ENCODE assay signal across 7 cellular contexts in the genomic region with DNA sequence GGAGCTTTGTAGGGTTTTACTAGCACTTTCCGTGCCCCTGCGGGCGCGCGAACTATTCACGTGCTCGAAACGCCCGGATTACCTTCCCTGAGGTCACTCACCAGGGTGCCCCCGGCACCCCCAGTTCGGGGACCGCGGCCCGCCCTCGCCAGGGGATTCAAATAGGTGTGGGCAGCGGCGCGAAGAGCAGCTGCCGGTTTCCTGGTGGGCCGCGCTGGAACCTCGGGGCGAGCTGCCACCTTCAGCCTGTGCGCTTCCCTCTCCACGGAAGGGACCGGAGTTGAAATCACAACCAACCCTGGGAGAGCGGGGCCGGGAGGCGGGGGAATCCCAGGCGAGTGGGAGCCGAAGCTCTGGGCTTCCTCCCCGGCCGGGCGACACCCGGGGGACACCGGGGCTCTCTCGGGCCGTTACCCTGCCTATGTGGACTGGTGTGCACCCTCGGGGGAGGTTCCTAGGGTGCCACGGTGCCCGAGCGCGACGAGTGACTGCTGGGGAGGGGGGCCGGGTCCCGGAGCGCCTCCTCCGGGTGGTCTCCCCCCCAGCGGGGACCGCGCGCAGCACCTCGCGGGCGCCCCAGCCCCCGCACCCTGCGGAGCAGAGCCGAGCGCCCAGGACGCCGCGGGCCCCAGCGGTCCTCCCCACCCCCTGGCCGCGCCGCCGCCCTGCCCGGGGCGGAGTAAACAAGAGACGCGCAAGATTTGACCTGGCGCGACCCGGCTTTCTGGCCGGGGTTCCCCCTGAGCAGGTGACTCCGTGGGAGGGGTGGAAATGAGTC. TPM values are rescaled to one million over a fixed set of nuclear protein-coding genes. Genes with fewer than 3 reads are reported as not detected.
DNase-seq lines count a peak whose midpoint lies in the region; ATAC-seq and TF ChIP-seq lines count a peak whose summit lies in the region.

No MANE protein-coding gene starts in this region.

- intact Hi-C loops in mucosa of descending colon (cut with DNase I, micrococcal nuclease) = no loop called here

- H3K9me3 ChIP-seq in mucosa of descending colon = no peaks in the 10 kb centered on the region

- H3K36me3 ChIP-seq in mucosa of descending colon (ENCODE audit: low read depth) = no peaks in the 10 kb centered on the region

- H3K4me3 ChIP-seq in mucosa of descending colon = peak overlapping the region; percentile 76

- no peak for TF ChIP-seq CTCF in mucosa of descending colon (IDR thresholded peaks at IDR 0.05)

- DNase-seq in NCI-H345 treated with DMSO at 0.1 percent for 48 hours (lab: John Stamatoyannopoulos, UW; ENCODE audit: unreplicated experiment) (peak; percentile 40), epidermal melanocyte (ENCODE audit: insufficient read length, low spot score) (peak; percentile 43), mucosa of descending colon (peak; percentile 89 to 92 (median 91))
- DNase-seq in activated CD8-positive, alpha-beta memory T cell treated with anti-CD3 and anti-CD28 coated beads, Interleukin-2, amount 50 U/mL, for 48 hours = peak; percentile 87
- DNase-seq in stimulated activated CD8-positive, alpha-beta memory T cell treated with anti-CD3 and anti-CD28 coated beads, Interleukin-4, amount 100 ng/mL, for 48 hours = peak; percentile 84

- H3K4me1 ChIP-seq in mucosa of descending colon (ENCODE audit: low read depth) = peaks cover 6% of the 10 kb centered on the region

- ATAC-seq in GM18511 (IDR thresholded peaks at IDR 0.05; ENCODE audit: unreplicated experiment) (peak; percentile 55), HG02763 (IDR thresholded peaks at IDR 0.05; ENCODE audit: unreplicated experiment) (peak; percentile 54), mucosa of descending colon (peak; percentile 59)

RNA-seq across cellular contexts. Expression of a gene that starts 2.1 kb away (rescaled TPM):
- total RNA-seq in mucosa of descending colon = 10 to 100 TPM in 2 of 3 donors, 1 to 10 TPM in 1; 7.8 to 17.7 (median 11.3) TPM

Comparison
In these comparisons a context has a peak if more than half of its experiments do, and no peak if none do; other contexts are left out.
1. Peak in every context shown above with its lines: DNase-seq, ATAC-seq and H3K4me3 ChIP-seq.
2. DNase-seq: peak in every context shown above with its lines; median percentile 91 in mucosa of descending colon; 87 in activated CD8-positive, alpha-beta memory T cell treated with anti-CD3 and anti-CD28 coated beads, Interleukin-2, amount 50 U/mL, for 48 hours; 84 in stimulated activated CD8-positive, alpha-beta memory T cell treated with anti-CD3 and anti-CD28 coated beads, Interleukin-4, amount 100 ng/mL, for 48 hours; 43 in epidermal melanocyte; 40 in NCI-H345 treated with DMSO at 0.1 percent for 48 hours.